Comparison of ENCODE assay signal across 27 cellular contexts in the genomic region with DNA sequence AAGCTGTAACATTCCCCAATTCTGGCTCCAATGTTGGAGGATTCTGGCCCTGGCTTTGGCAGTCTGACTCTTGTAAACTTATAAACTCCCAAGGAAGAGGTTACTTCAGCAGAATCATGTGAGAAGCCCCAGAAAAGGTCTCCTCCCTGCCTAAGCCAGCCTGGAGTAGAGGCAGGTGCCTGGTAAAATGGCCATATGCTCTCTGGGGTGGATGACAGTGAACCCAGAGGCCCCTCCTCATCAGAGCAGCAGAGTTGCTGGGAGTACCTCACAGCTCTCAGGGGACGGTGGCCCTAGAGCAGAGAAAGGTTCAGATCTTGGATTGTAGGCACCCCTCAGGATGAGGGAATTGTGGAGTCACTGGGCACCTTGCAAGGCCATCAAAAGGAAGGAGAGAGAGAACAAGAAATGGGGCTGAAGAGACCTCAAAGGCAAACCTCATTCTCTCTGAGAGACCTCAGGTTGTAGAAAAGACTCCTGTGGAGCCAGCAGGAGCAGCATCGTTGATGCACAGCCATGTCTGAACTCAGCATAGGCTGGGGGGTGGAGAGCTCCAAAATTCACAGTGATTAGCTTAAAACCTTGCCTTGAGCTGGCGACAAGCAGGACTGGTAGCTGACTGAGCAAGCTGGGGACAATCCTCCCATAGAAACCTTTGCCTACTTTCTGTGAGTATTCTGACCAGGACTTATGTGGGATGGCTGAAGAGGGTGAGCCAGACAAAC. TPM values are rescaled to one million over a fixed set of nuclear protein-coding genes. Genes with fewer than 3 reads are reported as not detected.
DNase-seq lines count a peak whose midpoint lies in the region; ATAC-seq and TF ChIP-seq lines count a peak whose summit lies in the region.
"Had no signal": no experiment of that assay in that cellular context is flagged by ENCODE, and none has a peak within 500 bp of the region (broad histone marks: within the 10 kb centered on the region; RNA-seq: fewer than 3 reads in every experiment).

No MANE protein-coding gene starts in this region.

- H3K36me3 ChIP-seq in ascending aorta = no peaks in the 10 kb centered on the region
- H3K36me3 ChIP-seq: neutrophil, Peyer's patch, suprapubic skin had no signal

- peak; percentile 29 for DNase-seq in natural killer cell treated with Interleukin-12 subunit alpha and Interleukin-12 subunit beta and Interleukin-15 and Interleukin-18, amount 100 ng/mL, for 72 hours (ENCODE audit: low spot score)
- DNase-seq in natural killer cell = no peak
- peak in 1 of 2 donors; percentile 35 for DNase-seq in ascending aorta (ENCODE audit: low spot score in 2 of 2)
- peak; percentile 48 for DNase-seq in osteocyte (ENCODE audit: extremely low spot score, unreplicated experiment)
- DNase-seq in SIG-M5 (lab: John Stamatoyannopoulos, UW) = no peak
- DNase-seq: CD4-positive, alpha-beta memory T cell; central memory CD4-positive, alpha-beta T cell; DMS153; dorsolateral prefrontal cortex; GOT3; NCI-H1417; NCI-H510A; stimulated activated CD4-positive, alpha-beta T cell treated with anti-CD3 and anti-CD28 coated beads, Interleukin-2, amount 100 ng/mL, for 48 hours; T-helper 1 cell had no signal

- intact Hi-C loops in natural killer cell (cut with micrococcal nuclease) (no loop called here), ascending aorta (cut with DNase I) (loop anchor here (2.0 kb wide), 1 partner anchor 22 kb away; no protein-coding TSS in a partner anchor)

- no peak overlapping the region for H3K4me3 ChIP-seq in ascending aorta
- H3K4me3 ChIP-seq: dorsolateral prefrontal cortex, Peyer's patch, smooth muscle cell, suprapubic skin had no signal

- no peak for ATAC-seq in natural killer cell treated with Interleukin-12 subunit alpha and Interleukin-12 subunit beta and Interleukin-15 and Interleukin-18, amount 100 ng/mL, for 72 hours
- no peak for ATAC-seq in natural killer cell
- no peak for ATAC-seq in GM21723 (IDR thresholded peaks at IDR 0.05; ENCODE audit: unreplicated experiment)
- ATAC-seq in GM21515 (IDR thresholded peaks at IDR 0.05; ENCODE audit: unreplicated experiment) = no peak
- ATAC-seq: stimulated activated effector memory CD8-positive, alpha-beta T cell treated with anti-CD3 and anti-CD28 coated beads, Interleukin-12 subunit alpha, Interleukin-12 subunit beta, amount 100 ng/mL, for 72 hours had no signal

- H3K4me1 ChIP-seq in ascending aorta = peaks cover 19 to 21% of the 10 kb centered on the region in 2 donors

- no peak overlapping the region for H3K4me3 Mint-ChIP-seq in natural killer cell treated with Interleukin-12 subunit alpha and Interleukin-12 subunit beta and Interleukin-15 and Interleukin-18, amount 100 ng/mL, for 72 hours
- H3K4me3 Mint-ChIP-seq in natural killer cell = no peak overlapping the region
- H3K4me3 Mint-ChIP-seq in osteocyte (ENCODE audit: unreplicated experiment) = no peak overlapping the region
- H3K4me3 Mint-ChIP-seq: activated naive CD8-positive, alpha-beta T cell; activated T-helper 1 cell treated with anti-CD3 and anti-CD28 coated beads, Interleukin-12 subunit alpha, Interleukin-12 subunit beta, Interleukin-2, Interleukin-4 antibody, amounts not matched to agents 30 ng/mL and 10 ng/mL and 1 ng/mL, durations not matched to agents 14 hours and 24 hours and 36 hours; CD4-positive, alpha-beta memory T cell; stimulated activated effector memory CD8-positive, alpha-beta T cell treated with anti-CD3 and anti-CD28 coated beads, Interleukin-12 subunit alpha, Interleukin-12 subunit beta, amount 100 ng/mL, for 72 hours had no signal

- H3K4me1 Mint-ChIP-seq in natural killer cell treated with Interleukin-12 subunit alpha and Interleukin-12 subunit beta and Interleukin-15 and Interleukin-18, amount 100 ng/mL, for 72 hours (ENCODE audit: low read depth in 2 of 2) = peaks cover 0 to 3% of the 10 kb centered on the region in 2 donors
- H3K4me1 Mint-ChIP-seq in natural killer cell = no peaks in the 10 kb centered on the region
- H3K4me1 Mint-ChIP-seq in osteocyte (ENCODE audit: unreplicated experiment) = peaks cover 7% of the 10 kb centered on the region
- H3K4me1 Mint-ChIP-seq: CD4-positive, alpha-beta memory T cell; stimulated activated effector memory CD8-positive, alpha-beta T cell treated with anti-CD3 and anti-CD28 coated beads, Interleukin-12 subunit alpha, Interleukin-12 subunit beta, amount 100 ng/mL, for 72 hours had no signal

- H3K27me3 ChIP-seq in ascending aorta = no peaks in the 10 kb centered on the region
- H3K27me3 ChIP-seq: Peyer's patch had no signal

- H3K27ac ChIP-seq in ascending aorta = peak overlapping the region; percentile 63 to 64
- H3K27ac ChIP-seq: dorsolateral prefrontal cortex, neutrophil, Peyer's patch, suprapubic skin had no signal

- no peaks in the 10 kb centered on the region for H3K9me3 Mint-ChIP-seq in natural killer cell treated with Interleukin-12 subunit alpha and Interleukin-12 subunit beta and Interleukin-15 and Interleukin-18, amount 100 ng/mL, for 72 hours
- H3K9me3 Mint-ChIP-seq in natural killer cell (no peaks in the 10 kb centered on the region), osteocyte (ENCODE audit: unreplicated experiment) (no peaks in the 10 kb centered on the region)
- H3K9me3 Mint-ChIP-seq: activated T-helper 1 cell treated with anti-CD3 and anti-CD28 coated beads, Interleukin-12 subunit alpha, Interleukin-12 subunit beta, Interleukin-2, Interleukin-4 antibody, amounts not matched to agents 30 ng/mL and 10 ng/mL and 1 ng/mL, durations not matched to agents 14 hours and 24 hours and 36 hours; CD4-positive, alpha-beta memory T cell; stimulated activated effector memory CD8-positive, alpha-beta T cell treated with anti-CD3 and anti-CD28 coated beads, Interleukin-12 subunit alpha, Interleukin-12 subunit beta, amount 100 ng/mL, for 72 hours had no signal

- H3K36me3 Mint-ChIP-seq in natural killer cell treated with Interleukin-12 subunit alpha and Interleukin-12 subunit beta and Interleukin-15 and Interleukin-18, amount 100 ng/mL, for 72 hours = no peaks in the 10 kb centered on the region
- no peaks in the 10 kb centered on the region for H3K36me3 Mint-ChIP-seq in natural killer cell
- no peaks in the 10 kb centered on the region for H3K36me3 Mint-ChIP-seq in osteocyte (ENCODE audit: unreplicated experiment)
- H3K36me3 Mint-ChIP-seq: activated naive CD8-positive, alpha-beta T cell; CD4-positive, alpha-beta memory T cell; stimulated activated effector memory CD8-positive, alpha-beta T cell treated with anti-CD3 and anti-CD28 coated beads, Interleukin-12 subunit alpha, Interleukin-12 subunit beta, amount 100 ng/mL, for 72 hours had no signal

- H3K27ac Mint-ChIP-seq in natural killer cell treated with Interleukin-12 subunit alpha and Interleukin-12 subunit beta and Interleukin-15 and Interleukin-18, amount 100 ng/mL, for 72 hours = no peak overlapping the region
- H3K27ac Mint-ChIP-seq in natural killer cell (no peak overlapping the region), osteocyte (ENCODE audit: unreplicated experiment) (no peak overlapping the region)
- H3K27ac Mint-ChIP-seq: activated naive CD8-positive, alpha-beta T cell; activated T-helper 1 cell treated with anti-CD3 and anti-CD28 coated beads, Interleukin-12 subunit alpha, Interleukin-12 subunit beta, Interleukin-2, Interleukin-4 antibody, amounts not matched to agents 30 ng/mL and 10 ng/mL and 1 ng/mL, durations not matched to agents 14 hours and 24 hours and 36 hours; CD4-positive, alpha-beta memory T cell had no signal

- H3K27me3 Mint-ChIP-seq in natural killer cell treated with Interleukin-12 subunit alpha and Interleukin-12 subunit beta and Interleukin-15 and Interleukin-18, amount 100 ng/mL, for 72 hours = peaks cover 19 to 27% of the 10 kb centered on the region in 2 donors
- H3K27me3 Mint-ChIP-seq in natural killer cell (ENCODE audit: low read depth in 2 of 2) (peaks cover 32 to 39% of the 10 kb centered on the region in 2 donors), osteocyte (ENCODE audit: unreplicated experiment) (peaks cover 21% of the 10 kb centered on the region)

- TF ChIP-seq CTCF in natural killer cell (IDR thresholded peaks at IDR 0.05) = no peak
- TF ChIP-seq CTCF in ascending aorta (IDR thresholded peaks at IDR 0.05) = no peak
- no peak for TF ChIP-seq CTCF in osteocyte (IDR thresholded peaks at IDR 0.05)

- H3K9me3 ChIP-seq in ascending aorta = no peaks in the 10 kb centered on the region
- H3K9me3 ChIP-seq: neutrophil, Peyer's patch, suprapubic skin had no signal

RNA-seq across cellular contexts. Expression of gene P2RY6, which starts 4.9 kb away (rescaled TPM):
- not detected for total RNA-seq in natural killer cell treated with Interleukin-12 subunit alpha and Interleukin-12 subunit beta and Interleukin-15 and Interleukin-18, amount 100 ng/mL, for 72 hours
- total RNA-seq in natural killer cell (under 1 TPM in 2 of 3 donors, not detected in 1; 0.24 to 0.40 TPM), ascending aorta (8.8 TPM), osteocyte (not detected in 2 replicates)
- total RNA-seq: activated CD8-positive, alpha-beta memory T cell treated with anti-CD3 and anti-CD28 coated beads for 36 hours; activated T-helper 1 cell treated with anti-CD3 and anti-CD28 coated beads, Interleukin-12 subunit alpha, Interleukin-12 subunit beta, Interleukin-2, Interleukin-4 antibody, amounts not matched to agents 30 ng/mL and 10 ng/mL and 1 ng/mL, durations not matched to agents 14 hours and 24 hours and 36 hours; endothelial cell of umbilical vein; MCF 10A; SK-MEL-5 had no signal

RNA-seq across cellular contexts. Expression of gene ARHGEF17, which starts 40.8 kb away (rescaled TPM):
- under 1 TPM in 1 of 2 donors, not detected in 1; 0.95 TPM for total RNA-seq in natural killer cell treated with Interleukin-12 subunit alpha and Interleukin-12 subunit beta and Interleukin-15 and Interleukin-18, amount 100 ng/mL, for 72 hours
- total RNA-seq in natural killer cell (under 1 TPM; 0.02 to 0.88 (median 0.50) TPM), ascending aorta (193 TPM), osteocyte (104 and 105 TPM in 2 replicates)

RNA-seq across cellular contexts. Expression of gene P2RY2, which starts 49.2 kb away (rescaled TPM):
- under 1 TPM in 1 of 2 donors, not detected in 1; 0.20 TPM for total RNA-seq in natural killer cell treated with Interleukin-12 subunit alpha and Interleukin-12 subunit beta and Interleukin-15 and Interleukin-18, amount 100 ng/mL, for 72 hours
- total RNA-seq in natural killer cell (1 to 10 TPM in 1 of 3 donors, under 1 TPM in 2; 0.27 to 1.0 (median 0.90) TPM), ascending aorta (18.3 TPM), osteocyte (not detected in 2 replicates)
- total RNA-seq: activated CD8-positive, alpha-beta memory T cell treated with anti-CD3 and anti-CD28 coated beads for 36 hours; activated T-helper 1 cell treated with anti-CD3 and anti-CD28 coated beads, Interleukin-12 subunit alpha, Interleukin-12 subunit beta, Interleukin-2, Interleukin-4 antibody, amounts not matched to agents 30 ng/mL and 10 ng/mL and 1 ng/mL, durations not matched to agents 14 hours and 24 hours and 36 hours; CD4-positive, alpha-beta memory T cell had no signal

Comparison
In these comparisons a context has a peak if more than half of its experiments do, and no peak if none do; other contexts are left out.
1. DNase-seq: peak in natural killer cell treated with Interleukin-12 subunit alpha and Interleukin-12 subunit beta and Interleukin-15 and Interleukin-18, amount 100 ng/mL, for 72 hours (single experiment) and osteocyte (single experiment); none in natural killer cell (single experiment) and SIG-M5 (single experiment).
2. RNA of gene ARHGEF17, which starts 40.8 kb away (total RNA-seq): 193 TPM in ascending aorta (single experiment) and 104 to 105 TPM in osteocyte; 0.95 TPM in natural killer cell treated with Interleukin-12 subunit alpha and Interleukin-12 subunit beta and Interleukin-15 and Interleukin-18, amount 100 ng/mL, for 72 hours and 0.02 to 0.88 TPM in natural killer cell; every median in the first group is over 10 times any median in the second.